In genomic region chr11:91871791-91872190, GRCh38 we compare ENCODE assay signal across 26 cellular contexts.
DNase-seq lines count a peak whose midpoint lies in the region; ATAC-seq and TF ChIP-seq lines count a peak whose summit lies in the region.
"Had no signal": no experiment of that assay in that cellular context is flagged by ENCODE, and none has a peak within 500 bp of the region (broad histone marks: within the 10 kb centered on the region; RNA-seq: fewer than 3 reads in every experiment).

No MANE protein-coding gene starts in this region.

- no peaks in the 10 kb centered on the region for H3K9me3 Mint-ChIP-seq in MCF 10A (ENCODE audit: unreplicated experiment)

- H3K27me3 Mint-ChIP-seq in MCF 10A (ENCODE audit: insufficient read depth, unreplicated experiment): no peaks in the 10 kb centered on the region
- H3K27me3 Mint-ChIP-seq: activated CD4-positive, alpha-beta memory T cell treated with anti-CD3 and anti-CD28 coated beads, Interleukin-2, amount 10 ng/mL, durations not matched to agents 7 days and 5 days; naive B cell; stimulated activated naive CD8-positive, alpha-beta T cell treated with anti-CD3 and anti-CD28 coated beads, Interleukin-15, amount 100 ng/mL, for 72 hours had no signal

- POLR2A ChIA-PET in MCF 10A (lab: Yijun Ruan, JAX): interaction anchor here (0.6 kb wide), 1 partner anchor 134 kb away, joined by 3 read pairs; no protein-coding TSS in a partner anchor
- POLR2A ChIA-PET in PC-3 (lab: Charles Lee; ENCODE audit: unreplicated experiment): interaction anchor here (0.6 kb wide), 1 partner anchor 74 kb away, joined by 3 read pairs; no protein-coding TSS in a partner anchor

- no peaks in the 10 kb centered on the region for H3F3A ChIP-seq in PC-3 (ENCODE audit: low read length, unreplicated experiment)

- H3K27ac ChIP-seq in mammary epithelial cell (ENCODE audit: insufficient read depth, low read depth, low read length) (no peak overlapping the region), PC-3 (ENCODE audit: low read length) (peak overlapping the region; percentile 44; the same call in 1 of the 2 replicates)
- H3K27ac ChIP-seq: ascending aorta, parathyroid adenoma, Peyer's patch, sigmoid colon, upper lobe of left lung had no signal

- H2AFZ ChIP-seq in mammary epithelial cell (ENCODE audit: low read depth, low read length): no peak overlapping the region
- H2AFZ ChIP-seq in PC-3 (ENCODE audit: low read length): no peak overlapping the region
- H2AFZ ChIP-seq: parathyroid adenoma had no signal

- dilution Hi-C loops in mammary epithelial cell (cut with HindIII; ENCODE audit: low sequenced_read_pairs): no loop called here

- in situ Hi-C loops in mammary epithelial cell (cut with MboI; ENCODE audit: low sequenced_read_pairs in 2 of 2): no loop called here

- H4K20me1 ChIP-seq in mammary epithelial cell (ENCODE audit: insufficient read depth, low read length) (no peaks in the 10 kb centered on the region), PC-3 (ENCODE audit: low read length) (no peaks in the 10 kb centered on the region)

- H3K4me1 ChIP-seq in mammary epithelial cell (ENCODE audit: insufficient read depth, low read length): no peaks in the 10 kb centered on the region
- peaks cover 24% of the 10 kb centered on the region for H3K4me1 ChIP-seq in PC-3 (ENCODE audit: insufficient read depth, low read length)
- H3K4me1 ChIP-seq: ascending aorta, parathyroid adenoma, Peyer's patch, upper lobe of left lung had no signal

- H3K9ac ChIP-seq in mammary epithelial cell (ENCODE audit: insufficient read depth, low read length) (no peak overlapping the region), PC-3 (ENCODE audit: low read length) (no peak overlapping the region)
- H3K9ac ChIP-seq: parathyroid adenoma had no signal

- no peak overlapping the region for H3K27ac Mint-ChIP-seq in MCF 10A (ENCODE audit: low read depth, unreplicated experiment)
- H3K27ac Mint-ChIP-seq: activated CD4-positive, alpha-beta memory T cell treated with anti-CD3 and anti-CD28 coated beads, Interleukin-2, amount 10 ng/mL, durations not matched to agents 7 days and 5 days; naive B cell; stimulated activated naive CD8-positive, alpha-beta T cell treated with anti-CD3 and anti-CD28 coated beads, Interleukin-15, amount 100 ng/mL, for 72 hours had no signal

- H3K27me3 ChIP-seq in mammary epithelial cell (ENCODE audit: insufficient read depth, low read length) (no peaks in the 10 kb centered on the region), PC-3 (ENCODE audit: low read length) (no peaks in the 10 kb centered on the region)
- H3K27me3 ChIP-seq: ascending aorta, BE2C, Peyer's patch, sigmoid colon, upper lobe of left lung had no signal

- 91% methylated on average over 1 of the region's 1 CpG for WGBS in mammary epithelial cell (ENCODE audit: low coverage, missing lambda C conversion rate)

- DNase-seq in MCF 10A (ENCODE audit: unreplicated experiment) (peak; percentile 20), mammary epithelial cell (no peak), PC-3 (peak; percentile 74), glomerular endothelial cell (ENCODE audit: extremely low read depth, low read depth, low spot score) (peak; percentile 31), ecto neural progenitor cell (ENCODE audit: low spot score) (no peak), NCI-H1694 (lab: John Stamatoyannopoulos, UW) (no peak)
- DNase-seq: 8988T; activated CD4-positive, alpha-beta memory T cell treated with anti-CD3 and anti-CD28 coated beads, Interleukin-2, amount 10 ng/mL, durations not matched to agents 7 days and 5 days; activated CD4-positive, CD25-positive, alpha-beta regulatory T cell; activated naive CD4-positive, alpha-beta T cell treated with anti-CD3 and anti-CD28 coated beads, Interleukin-2, amount 50 U/mL, for 16 hours; activated T-cell treated with anti-CD3 and anti-CD28 coated beads, Interleukin-2, amount 50 U/mL, for 1 hour; BE2C; cerebellar nuclear complex; effector memory CD4-positive, alpha-beta T cell; head of caudate nucleus; naive B cell; NCI-H1694 treated with DMSO at 0.1 percent for 48 hours; Peyer's patch; sigmoid colon; stimulated activated naive CD8-positive, alpha-beta T cell treated with anti-CD3 and anti-CD28 coated beads, Interleukin-15, amount 100 ng/mL, for 72 hours; T1000; upper lobe of left lung had no signal

- H3K4me2 ChIP-seq in mammary epithelial cell (ENCODE audit: insufficient read depth, low read depth, low read length) (no peak overlapping the region), PC-3 (ENCODE audit: low read length) (peak overlapping the region; percentile 35; the same call in 1 of the 2 replicates)

- no peaks in the 10 kb centered on the region for H3K9me2 ChIP-seq in PC-3 (replicated peaks; ENCODE audit: low read length)

- peaks cover 6% of the 10 kb centered on the region for H3K4me1 Mint-ChIP-seq in MCF 10A (ENCODE audit: insufficient read depth, unreplicated experiment)
- H3K4me1 Mint-ChIP-seq: activated CD4-positive, alpha-beta memory T cell treated with anti-CD3 and anti-CD28 coated beads, Interleukin-2, amount 10 ng/mL, durations not matched to agents 7 days and 5 days; naive B cell; stimulated activated naive CD8-positive, alpha-beta T cell treated with anti-CD3 and anti-CD28 coated beads, Interleukin-15, amount 100 ng/mL, for 72 hours had no signal

- CTCF ChIA-PET in MCF 10A (lab: Yijun Ruan, JAX): no interaction called here
- CTCF ChIA-PET in mammary epithelial cell (lab: Charles Lee; ENCODE audit: low non-redundant PET): no interaction called here
- CTCF ChIA-PET in PC-3 (lab: Charles Lee): no interaction called here

- H3K4me3 ChIP-seq in mammary epithelial cell (replicated peaks in 1 of 3; ENCODE audit: insufficient read depth in 1 of 3, low read depth in 2 of 3, low read length in 3 of 3) (no peak overlapping the region), PC-3 (ENCODE audit: low read length) (no peak overlapping the region)
- H3K4me3 ChIP-seq: ascending aorta, Peyer's patch, sigmoid colon, upper lobe of left lung had no signal

- no peak overlapping the region for H3K4me3 Mint-ChIP-seq in MCF 10A (ENCODE audit: unreplicated experiment)
- H3K4me3 Mint-ChIP-seq: activated CD4-positive, alpha-beta memory T cell treated with anti-CD3 and anti-CD28 coated beads, Interleukin-2, amount 10 ng/mL, durations not matched to agents 7 days and 5 days; naive B cell; stimulated activated naive CD8-positive, alpha-beta T cell treated with anti-CD3 and anti-CD28 coated beads, Interleukin-15, amount 100 ng/mL, for 72 hours had no signal

- H3K9me3 ChIP-seq in mammary epithelial cell (replicated peaks; ENCODE audit: insufficient read depth, low read length) (no peaks in the 10 kb centered on the region), PC-3 (ENCODE audit: low read length) (no peaks in the 10 kb centered on the region)
- H3K9me3 ChIP-seq: ascending aorta, BE2C, Peyer's patch, sigmoid colon, upper lobe of left lung had no signal

- intact Hi-C loops in MCF 10A (cut with micrococcal nuclease): no loop called here
- intact Hi-C loops in mammary epithelial cell (cut with micrococcal nuclease): no loop called here
- intact Hi-C loops in PC-3 (cut with micrococcal nuclease): no loop called here

- BruUV-seq in MCF 10A (replicated peaks; lab: Mats Ljungman, UMichigan) (no TSS peak), mammary epithelial cell (replicated peaks; lab: Mats Ljungman, UMichigan) (no TSS peak), PC-3 (replicated peaks; lab: Mats Ljungman, UMichigan) (no TSS peak)

- no peaks in the 10 kb centered on the region for H3K36me3 ChIP-seq in mammary epithelial cell (ENCODE audit: insufficient read depth, low read length)
- H3K36me3 ChIP-seq in PC-3 (ENCODE audit: low read depth, low read length): no peaks in the 10 kb centered on the region
- H3K36me3 ChIP-seq: ascending aorta, BE2C, Peyer's patch, sigmoid colon, upper lobe of left lung had no signal

- H3K79me2 ChIP-seq in mammary epithelial cell (ENCODE audit: insufficient read depth, low read length): no peaks in the 10 kb centered on the region
- no peaks in the 10 kb centered on the region for H3K79me2 ChIP-seq in PC-3 (ENCODE audit: low read length)
- H3K79me2 ChIP-seq: parathyroid adenoma had no signal

- TF ChIP-seq CTCF in MCF 10A (IDR thresholded peaks at IDR 0.05; ENCODE audit: unreplicated experiment) (no peak), mammary epithelial cell (conservative IDR thresholded peaks at IDR 0.05 in 1 of 2, IDR thresholded peaks at IDR 0.05 in 1 of 2; ENCODE audit: extremely low read depth in 1 of 2, insufficient read depth in 1 of 2, low read depth in 1 of 2, low read length in 2 of 2) (no peak), PC-3 (conservative IDR thresholded peaks at IDR 0.05; ENCODE audit: low read depth, low read length) (no peak)

- H3K36me3 Mint-ChIP-seq in MCF 10A (ENCODE audit: insufficient read depth, unreplicated experiment): no peaks in the 10 kb centered on the region
- H3K36me3 Mint-ChIP-seq: naive B cell had no signal

- ATAC-seq in PC-3 (no peak), GM19463 (IDR thresholded peaks at IDR 0.05; ENCODE audit: unreplicated experiment) (no peak), GM18517 (IDR thresholded peaks at IDR 0.05; ENCODE audit: unreplicated experiment) (no peak)
- ATAC-seq: stimulated activated naive CD8-positive, alpha-beta T cell treated with anti-CD3 and anti-CD28 coated beads, Interleukin-15, amount 100 ng/mL, for 72 hours had no signal

Comparison
In these comparisons a context has a peak if more than half of its experiments do, and no peak if none do; other contexts are left out.
1. DNase-seq: peak in MCF 10A (single experiment), PC-3 (single experiment) and glomerular endothelial cell (single experiment); none in mammary epithelial cell (single experiment), ecto neural progenitor cell (single experiment) and NCI-H1694 (single experiment).